Comparison of ENCODE assay signal across 12 cellular contexts in the genomic region with DNA sequence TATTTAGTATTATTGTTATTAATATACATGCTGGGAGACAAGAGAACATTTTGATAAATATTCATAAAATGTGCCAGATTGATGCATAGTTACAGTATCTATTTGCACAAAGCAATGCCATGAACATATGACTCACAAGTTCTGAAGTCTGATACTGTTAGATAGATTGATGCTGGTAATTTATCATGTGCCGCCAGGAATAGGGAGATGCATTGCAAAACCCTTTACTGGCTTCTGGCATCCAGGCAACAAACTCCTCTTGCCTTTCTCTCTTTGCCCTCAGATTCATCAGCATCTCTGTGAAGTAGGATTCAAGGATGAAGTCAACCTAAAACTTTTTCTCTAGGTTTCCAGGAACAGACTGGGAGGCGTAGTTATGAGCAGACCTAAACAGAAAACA.
"Had no signal": no experiment of that assay in that cellular context is flagged by ENCODE, and none has a peak within 500 bp of the region (broad histone marks: within the 10 kb centered on the region; RNA-seq: fewer than 3 reads in every experiment).

No MANE protein-coding gene starts in this region.

- H3K9me3 ChIP-seq: esophagus squamous epithelium, thyroid gland had no signal

- FAIRE-seq: urothelium cell line had no signal

- H3K27me3 ChIP-seq: esophagus squamous epithelium, thyroid gland had no signal

- H3K27ac ChIP-seq: esophagus squamous epithelium, thyroid gland had no signal

- ATAC-seq: natural killer cell had no signal

- DNase-seq: activated CD4-positive, alpha-beta T cell treated with anti-CD3 and anti-CD28 coated beads, Interleukin-2, amount 50 U/mL, for 4 hours; activated CD4-positive, CD25-positive, alpha-beta regulatory T cell treated with anti-CD3 and anti-CD28 coated beads, Interleukin-2, amount 50 U/mL, for 72 hours; activated effector memory CD4-positive, alpha-beta T cell treated with Interleukin-2 at 50 U/mL for 16 hours; activated T-cell treated with anti-CD3 and anti-CD28 coated beads, Interleukin-2, amount 50 U/mL, for 1 hour; amygdala; esophagus squamous epithelium; immature natural killer cell; natural killer cell; occipital lobe; stimulated activated CD4-positive, alpha-beta T cell treated with anti-CD3 and anti-CD28 coated beads, Interleukin-4, amount 100 ng/mL, for 4 hours; thyroid gland had no signal

- H3K4me1 ChIP-seq: esophagus squamous epithelium, thyroid gland had no signal

- H3K4me3 ChIP-seq: esophagus squamous epithelium, thyroid gland had no signal

- H3K36me3 ChIP-seq: esophagus squamous epithelium, thyroid gland had no signal
